In the genomic region with DNA sequence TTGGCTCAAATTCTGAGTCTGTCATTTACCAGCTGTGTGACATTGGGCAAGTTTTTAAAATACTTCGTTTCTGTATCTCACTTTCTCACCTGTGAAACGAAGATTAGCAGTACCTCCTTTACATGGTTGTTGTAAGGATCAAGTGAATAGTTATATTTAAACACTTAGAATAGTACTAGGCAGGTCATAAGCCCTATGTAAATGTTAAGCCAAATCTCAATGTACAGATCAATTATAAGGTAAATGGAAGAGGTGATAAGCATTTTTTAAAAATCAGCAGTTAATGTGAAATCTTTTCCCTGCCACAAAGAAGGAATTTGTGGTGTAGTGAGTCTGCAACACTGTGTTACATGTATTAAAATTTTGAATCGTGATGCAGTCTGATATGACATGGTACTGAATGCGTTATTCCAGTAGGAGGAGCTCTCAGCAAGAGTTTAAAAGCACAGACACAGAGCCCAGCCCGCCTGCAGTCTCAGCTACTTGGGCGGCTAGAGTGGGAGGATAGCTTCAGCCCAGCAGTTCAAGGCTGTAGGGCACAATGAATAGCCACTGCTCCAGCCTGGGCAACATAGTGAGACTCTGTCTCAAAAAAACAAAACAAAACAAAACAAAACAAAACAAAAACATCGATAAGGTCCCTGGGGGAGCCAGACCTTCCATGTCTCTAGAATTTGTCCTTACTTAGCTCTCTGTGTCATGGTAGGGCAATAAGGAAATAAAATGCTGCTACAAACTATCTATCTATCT, we compare ENCODE assay signal across 8 cellular contexts. TPM values are rescaled to one million over a fixed set of nuclear protein-coding genes. Genes with fewer than 3 reads are reported as not detected.
DNase-seq lines count a peak whose midpoint lies in the region; TF ChIP-seq lines count a peak whose summit lies in the region.

No MANE protein-coding gene starts in this region.

- no peaks in the 10 kb centered on the region for H3K27me3 ChIP-seq in GM23248 (replicated peaks; ENCODE audit: insufficient read depth)
- no peaks in the 10 kb centered on the region for H3K27me3 ChIP-seq in Karpas-422 (ENCODE audit: low read length)
- H3K27me3 ChIP-seq in PC-9 (ENCODE audit: insufficient read depth, low read depth) = no peaks in the 10 kb centered on the region

- no peak overlapping the region for H3K27ac ChIP-seq in GM23248
- no peak overlapping the region for H3K27ac ChIP-seq in Karpas-422 (ENCODE audit: low read length)
- H3K27ac ChIP-seq in PC-9 = peak overlapping the region; percentile 33; the same call in 1 of the 2 replicates

- no peaks in the 10 kb centered on the region for H3K9me2 ChIP-seq in GM23248 (ENCODE audit: insufficient read depth)
- no peaks in the 10 kb centered on the region for H3K9me2 ChIP-seq in Karpas-422 (replicated peaks; ENCODE audit: insufficient read depth, low read length)
- no peaks in the 10 kb centered on the region for H3K9me2 ChIP-seq in PC-9 (ENCODE audit: insufficient read depth)

- H3K9me3 ChIP-seq in GM23248 (ENCODE audit: low read depth) = no peaks in the 10 kb centered on the region
- H3K9me3 ChIP-seq in Karpas-422 (ENCODE audit: low read length) = no peaks in the 10 kb centered on the region
- no peaks in the 10 kb centered on the region for H3K9me3 ChIP-seq in PC-9 (ENCODE audit: insufficient read depth, low read depth)

- H3K9ac ChIP-seq in GM23248 (no peak overlapping the region), Karpas-422 (ENCODE audit: low read length) (no peak overlapping the region)

- peak; percentile 77 for TF ChIP-seq CTCF in PC-9 (conservative IDR thresholded peaks at IDR 0.05)

- H3F3A ChIP-seq in GM23248 (ENCODE audit: insufficient read depth) = peaks cover 15% of the 10 kb centered on the region
- H3F3A ChIP-seq in PC-9 (ENCODE audit: insufficient read depth, low read depth) = peaks cover 12% of the 10 kb centered on the region

- intact Hi-C loops in PC-9 (cut with micrococcal nuclease; ENCODE audit: unreplicated experiment) = no loop called here
- intact Hi-C loops in posterior vena cava (cut with DNase I) = no loop called here

- H2AFZ ChIP-seq in GM23248 (peak overlapping the region; percentile 35; the same call in 1 of the 2 replicates), Karpas-422 (ENCODE audit: low read length) (no peak overlapping the region), PC-9 (no peak overlapping the region)

- POLR2A ChIA-PET in PC-9 (lab: Charles Lee; ENCODE audit: unreplicated experiment) = interaction anchor here (0.6 to 0.7 kb wide), 4 partner anchors 358 to 880 kb away, joined by 3 to 4 read pairs (median 4); a partner anchor contains a TSS

- H3K79me2 ChIP-seq in GM23248 (ENCODE audit: insufficient read depth) (no peaks in the 10 kb centered on the region), Karpas-422 (ENCODE audit: low read length) (no peaks in the 10 kb centered on the region), PC-9 (ENCODE audit: low read depth) (no peaks in the 10 kb centered on the region)

- H3K4me2 ChIP-seq in GM23248 (ENCODE audit: unreplicated experiment) (no peak overlapping the region), Karpas-422 (ENCODE audit: low read depth, low read length, poor library complexity, severe bottlenecking) (no peak overlapping the region), PC-9 (no peak overlapping the region)

- H3K4me1 ChIP-seq in GM23248 (ENCODE audit: insufficient read depth) (peaks cover 21% of the 10 kb centered on the region), Karpas-422 (ENCODE audit: low read length) (peaks cover 6% of the 10 kb centered on the region; the same call in 1 of the 2 replicates), PC-9 (replicated peaks; ENCODE audit: insufficient read depth) (peaks cover 20% of the 10 kb centered on the region)

- no TSS peak for BruUV-seq in PC-9 (replicated peaks; lab: Mats Ljungman, UMichigan)

- H3K4me3 ChIP-seq in GM23248 = no peak overlapping the region
- H3K4me3 ChIP-seq in Karpas-422 (ENCODE audit: low read length) = no peak overlapping the region
- no peak overlapping the region for H3K4me3 ChIP-seq in PC-9

- no peaks in the 10 kb centered on the region for H3K36me3 ChIP-seq in GM23248 (ENCODE audit: low read depth)
- H3K36me3 ChIP-seq in Karpas-422 (ENCODE audit: insufficient read depth, low read length) = no peaks in the 10 kb centered on the region
- H3K36me3 ChIP-seq in PC-9 (ENCODE audit: low read depth) = no peaks in the 10 kb centered on the region

- in situ Hi-C loops in GM23248 (cut with MboI) = no loop called here

- CTCF ChIA-PET in PC-9 (lab: Charles Lee) = interaction anchor here (0.6 to 0.8 kb wide), 6 partner anchors 446 to 1445 kb away, joined by 3 to 5 read pairs (median 4); no protein-coding TSS in a partner anchor

- 4 to 6% methylated on average over 7 of the region's 7 CpGs for WGBS in GM23248 (ENCODE audit: low coverage in 1 of 2, low lambda C conversion rate in 2 of 2, missing lambda C conversion rate in 2 of 2), 2 experiments

- H4K20me1 ChIP-seq in GM23248 (ENCODE audit: insufficient read depth) (no peaks in the 10 kb centered on the region), Karpas-422 (ENCODE audit: insufficient read depth, low read depth, low read length) (no peaks in the 10 kb centered on the region), PC-9 (ENCODE audit: insufficient read depth) (no peaks in the 10 kb centered on the region)

- DNase-seq in GM04504 (ENCODE audit: low read depth) (peak; percentile 55), GM23248 (peak; percentile 90), Karpas-422 (peak; percentile 91), PC-9 (peak; percentile 35 to 47), glomerular endothelial cell (ENCODE audit: extremely low read depth, low read depth, low spot score) (peak; percentile 63), posterior vena cava (ENCODE audit: low spot score) (peak; percentile 86), COLO829 (ENCODE audit: low spot score) (no peak)
- peak; percentile 20 for DNase-seq in activated effector memory CD4-positive, alpha-beta T cell treated with Interleukin-2 at 50 U/mL for 16 hours

RNA-seq across cellular contexts. Expression of a gene that starts 46.0 kb away (rescaled TPM):
- 4.2 and 7.6 TPM in 2 replicates for total RNA-seq in GM23248 (2014; rRNA removed; shearing (Covaris generic))
- polyA plus RNA-seq in GM23248 (2016; fragmentation: Nextera tagmentation; extraction: Ambion mirVana) = 73.1 and 75.1 TPM in 2 replicates
- total RNA-seq in Karpas-422 (2014; rRNA removed; shearing (Covaris generic); ENCODE audit: low replicate concordance) = 5.2 and 9.6 TPM in 2 replicates
- total RNA-seq in PC-9 (2021) = 25.3 and 25.9 TPM in 2 replicates
- total RNA-seq in glomerular endothelial cell = 5.5 and 6.2 TPM in 2 replicates
- total RNA-seq in posterior vena cava = 10 to 100 TPM; 22.8 to 24.3 TPM

RNA-seq across cellular contexts. Expression of a gene that starts 46.0 kb away (rescaled TPM):
- 10.5 and 10.8 TPM in 2 replicates for total RNA-seq in GM23248 (2014; rRNA removed; shearing (Covaris generic))
- 7.2 and 8.4 TPM in 2 replicates for polyA plus RNA-seq in GM23248 (2016; fragmentation: Nextera tagmentation; extraction: Ambion mirVana)
- 1.1 and 3.6 TPM in 2 replicates for total RNA-seq in Karpas-422 (2014; rRNA removed; shearing (Covaris generic); ENCODE audit: low replicate concordance)
- total RNA-seq in PC-9 (2021) (4.1 and 4.9 TPM in 2 replicates), glomerular endothelial cell (4.8 and 5.8 TPM in 2 replicates), posterior vena cava (1 to 10 TPM; 7.6 to 9.1 TPM)
